8 cellular contexts compared by ENCODE assay signal in genomic region chr15:40693904-40694705, GRCh38. TPM values are rescaled to one million over a fixed set of nuclear protein-coding genes. Genes with fewer than 3 reads are reported as not detected.
DNase-seq lines count a peak whose midpoint lies in the region; ATAC-seq and TF ChIP-seq lines count a peak whose summit lies in the region.

No MANE protein-coding gene starts in this region.

- H3K27me3 Mint-ChIP-seq in CD8-positive, alpha-beta T cell (ENCODE audit: low read depth) = no peaks in the 10 kb centered on the region

- 27% methylated on average over 32 of the region's 32 CpGs for WGBS in esophagus, 2 donors
- WGBS in ovary, 3 donors = 20 to 29% (median 24%) methylated on average over 32 of the region's 32 CpGs

- H3K9me3 Mint-ChIP-seq in CD8-positive, alpha-beta T cell = no peaks in the 10 kb centered on the region

- BruUV-seq in Panc1 (replicated peaks; lab: Mats Ljungman, UMichigan) = TSS peak; percentile 89

- no peak for TF ChIP-seq POLR2A in ovary (IDR thresholded peaks at IDR 0.05)

- POLR2A ChIA-PET in CD8-positive, alpha-beta T cell (lab: Charles Lee) = interaction anchor here (0.7 to 2.5 kb wide), 21 partner anchors 9 to 639 kb away, joined by 3 to 13 read pairs (median 5); partner anchors contain the start of genes C15orf62, DNAJC17, GCHFR and NUSAP1
- POLR2A ChIA-PET in Panc1 (lab: Charles Lee) = interaction anchor here (0.6 to 1.1 kb wide), 2 partner anchors 113 to 201 kb away, joined by 3 read pairs; partner anchors contain the start of gene DNAJC17

- TF ChIP-seq CTCF in CD8-positive, alpha-beta T cell (IDR thresholded peaks at IDR 0.05) = no peak
- TF ChIP-seq CTCF in Panc1 (IDR thresholded peaks at IDR 0.05) (no peak), ovary (IDR thresholded peaks at IDR 0.05) (no peak)

- H3K9me3 ChIP-seq in CD8-positive, alpha-beta T cell (ENCODE audit: low read length) = no peaks in the 10 kb centered on the region
- H3K9me3 ChIP-seq in Panc1 (ENCODE audit: control insufficient read depth, insufficient read depth, low read depth, low read length) (no peaks in the 10 kb centered on the region), esophagus (ENCODE audit: control insufficient read depth in 2 of 2, insufficient read depth in 1 of 2, low read depth in 1 of 2, low read length in 1 of 2) (no peaks in the 10 kb centered on the region), ovary (no peaks in the 10 kb centered on the region)

- H3K36me3 ChIP-seq in CD8-positive, alpha-beta T cell (ENCODE audit: insufficient read depth, low read length) = peaks cover 3% of the 10 kb centered on the region
- no peaks in the 10 kb centered on the region for H3K36me3 ChIP-seq in Panc1 (ENCODE audit: control insufficient read depth, insufficient read depth, low read length)
- H3K36me3 ChIP-seq in esophagus (ENCODE audit: control insufficient read depth in 2 of 2, insufficient read depth in 2 of 2, low read length in 1 of 2) = peaks cover 0 to 3% of the 10 kb centered on the region in 2 donors
- no peaks in the 10 kb centered on the region for H3K36me3 ChIP-seq in ovary

- H3K27ac Mint-ChIP-seq in CD8-positive, alpha-beta T cell = peak overlapping the region; percentile 99

- DNase-seq in CD8-positive, alpha-beta T cell = no peak
- DNase-seq in Panc1 (ENCODE audit: low read depth, low spot score) (no peak), ovary (peak in 1 of 5 donors; percentile 30), NCI-H1694 treated with DMSO at 0.1 percent for 48 hours (lab: John Stamatoyannopoulos, UW) (no peak)
- DNase-seq in NK-92 treated with Interleukin-12 subunit alpha and Interleukin-12 subunit beta, amount 100 ng/mL, for 24 hours (lab: John Stamatoyannopoulos, UW) = no peak

- H3K27ac ChIP-seq in CD8-positive, alpha-beta T cell (ENCODE audit: low read depth, low read length) = peak overlapping the region; percentile 83
- peak overlapping the region; percentile 86 for H3K27ac ChIP-seq in Panc1 (ENCODE audit: low read length)
- peak overlapping the region; percentile 99 to 100 for H3K27ac ChIP-seq in esophagus (ENCODE audit: low read depth in 2 of 2, low read length in 1 of 2)
- peak overlapping the region; percentile 94 to 99 for H3K27ac ChIP-seq in ovary

- no peaks in the 10 kb centered on the region for H3K27me3 ChIP-seq in CD8-positive, alpha-beta T cell (ENCODE audit: insufficient read depth, low read length)
- H3K27me3 ChIP-seq in Panc1 (ENCODE audit: control insufficient read depth, insufficient read depth, low read length) (no peaks in the 10 kb centered on the region), esophagus (ENCODE audit: control insufficient read depth in 1 of 2, insufficient read depth in 2 of 2, low read length in 2 of 2) (no peaks in the 10 kb centered on the region), ovary (no peaks in the 10 kb centered on the region)

- peak overlapping the region; percentile 99 for H3K4me3 Mint-ChIP-seq in CD8-positive, alpha-beta T cell

- CTCF ChIA-PET in CD8-positive, alpha-beta T cell (lab: Charles Lee) = interaction anchor here (0.8 to 3.6 kb wide), 10 partner anchors 9 to 210 kb away, joined by 3 to 13 read pairs (median 5); partner anchors contain the start of gene GCHFR
- CTCF ChIA-PET in Panc1 (lab: Charles Lee) = interaction anchor here (0.6 to 1.5 kb wide), 3 partner anchors 53 to 164 kb away, joined by 3 to 8 read pairs (median 3); no protein-coding TSS in a partner anchor

- peaks cover 12% of the 10 kb centered on the region for H3K4me1 ChIP-seq in CD8-positive, alpha-beta T cell (ENCODE audit: insufficient read depth, low read length)
- H3K4me1 ChIP-seq in Panc1 (ENCODE audit: control insufficient read depth, insufficient read depth, low read length) (no peaks in the 10 kb centered on the region; the same call in 1 of the 2 replicates), esophagus (ENCODE audit: control insufficient read depth in 2 of 2, insufficient read depth in 2 of 2, low read length in 1 of 2) (no peaks in the 10 kb centered on the region), ovary (ENCODE audit: insufficient read depth) (peaks cover 8% of the 10 kb centered on the region)

- TF ChIP-seq EP300 in ovary (IDR thresholded peaks at IDR 0.05) = no peak

- no peak for ATAC-seq in CD8-positive, alpha-beta T cell
- ATAC-seq in GM21528 (IDR thresholded peaks at IDR 0.05; ENCODE audit: low FRiP score, unreplicated experiment) (peak; percentile 20), Panc1 (no peak), HG02970 (IDR thresholded peaks at IDR 0.05; ENCODE audit: low FRiP score, unreplicated experiment) (no peak)

- intact Hi-C loops in CD8-positive, alpha-beta T cell (cut with DNase I, micrococcal nuclease) = loop anchor here (1.0 to 10.0 kb wide), 9 partner anchors 61 to 1581 kb away; partner anchors contain the start of genes DNAJC17 (in 2 of the 2), INO80 (in 2 of the 2), KNL1 (in 2 of the 2) and ZFYVE19 (in 2 of the 2)
- intact Hi-C loops in Panc1 (cut with micrococcal nuclease; ENCODE audit: unreplicated experiment) (no loop called here), ovary (cut with DNase I) (loop anchor here in 1 of 4 donors (10.0 kb wide), 1 partner anchor 201 kb away; the partner anchor contains the start of gene VPS18)

- H3K36me3 Mint-ChIP-seq in CD8-positive, alpha-beta T cell = peaks cover 28% of the 10 kb centered on the region

- peaks cover 27% of the 10 kb centered on the region for H3K4me1 Mint-ChIP-seq in CD8-positive, alpha-beta T cell (ENCODE audit: low read depth)

- in situ Hi-C loops in Panc1 (cut with HindIII; ENCODE audit: low pct_unique_long_range_greater_than_20kb, low sequenced_read_pairs) = no loop called here

- H3K4me3 ChIP-seq in CD8-positive, alpha-beta T cell (ENCODE audit: low read depth, low read length) = peak overlapping the region; percentile 94
- peak overlapping the region; percentile 80 to 97 for H3K4me3 ChIP-seq in Panc1 (ENCODE audit: low read depth in 2 of 2, low read length in 2 of 2)
- H3K4me3 ChIP-seq in esophagus (ENCODE audit: low read depth in 1 of 2, low read length in 2 of 2) = peak overlapping the region; percentile 74 to 93
- H3K4me3 ChIP-seq in ovary = peak overlapping the region; percentile 90

RNA-seq across cellular contexts. Expression of gene RAD51, which starts 0.9 kb away (rescaled TPM):
- 1 to 10 TPM; 1.3 to 1.5 TPM for total RNA-seq in CD8-positive, alpha-beta T cell
- 30.3 TPM for total RNA-seq in Panc1 (2021; ENCODE audit: unreplicated experiment)
- polyA plus RNA-seq in Panc1 (2012; ENCODE audit: insufficient read length) = 18.6 TPM
- polyA plus RNA-seq in esophagus = 1 to 10 TPM; 2.5 to 5.9 TPM
- 1 to 10 TPM in 1 of 7 donors, under 1 TPM in 3, not detected in 3; 0.41 to 2.5 (median 0.52) TPM for total RNA-seq in ovary
- polyA plus RNA-seq in ovary = 1 to 10 TPM in 1 of 2 donors, under 1 TPM in 1; 0.85 to 1.8 TPM
